ENCODE assay signal across 30 cellular contexts in the genomic region with DNA sequence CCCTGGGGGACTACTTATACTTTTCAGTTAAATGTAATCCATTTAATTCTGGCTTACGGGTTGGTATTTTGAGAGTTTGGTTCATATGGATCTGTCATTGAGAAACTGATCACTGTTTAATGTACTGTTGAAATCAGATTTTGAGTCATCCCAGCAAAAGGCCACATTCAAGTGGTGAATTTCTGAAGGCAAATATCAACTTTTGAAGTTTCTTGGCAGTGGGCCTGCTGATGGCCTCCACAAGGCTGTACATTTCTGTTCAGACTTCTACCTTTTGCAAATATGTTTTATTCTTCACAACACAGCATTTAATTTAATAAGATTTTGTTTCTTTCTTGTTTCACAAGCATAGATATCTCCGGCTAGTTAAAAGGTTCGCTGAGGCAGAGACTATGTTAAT.
"Had no signal": no experiment of that assay in that cellular context is flagged by ENCODE, and none has a peak within 500 bp of the region (broad histone marks: within the 10 kb centered on the region; RNA-seq: fewer than 3 reads in every experiment).

No MANE protein-coding gene starts in this region.

- H3K4me1 Mint-ChIP-seq: activated CD4-positive, alpha-beta memory T cell treated with anti-CD3 and anti-CD28 coated beads, Interleukin-2, amount 10 ng/mL, durations not matched to agents 7 days and 5 days; endodermal cell; immature natural killer cell; naive thymus-derived CD4-positive, alpha-beta T cell; stimulated activated memory B cell treated with anti-CD40 and anti-IgM and Interleukin-4, amounts not matched to agents 10 μg/mL and 1 μg/mL and 100 μg/mL, for 72 hours; stimulated activated naive CD8-positive, alpha-beta T cell treated with anti-CD3 and anti-CD28 coated beads, Interleukin-15, amount 100 ng/mL, for 72 hours had no signal

- H3K27me3 ChIP-seq: heart left ventricle, sigmoid colon, thyroid gland, upper lobe of left lung, vagina had no signal

- H3K36me3 Mint-ChIP-seq: immature natural killer cell; stimulated activated memory B cell treated with anti-CD40 and anti-IgM and Interleukin-4, amounts not matched to agents 10 μg/mL and 1 μg/mL and 100 μg/mL, for 72 hours had no signal

- H3K27me3 Mint-ChIP-seq: activated CD4-positive, alpha-beta memory T cell treated with anti-CD3 and anti-CD28 coated beads, Interleukin-2, amount 10 ng/mL, durations not matched to agents 7 days and 5 days; activated T-cell treated with anti-CD3 and anti-CD28 coated beads, Interleukin-2, amount 50 U/mL, for 24 hours; brain; naive thymus-derived CD4-positive, alpha-beta T cell; stimulated activated memory B cell treated with anti-CD40 and anti-IgM and Interleukin-4, amounts not matched to agents 10 μg/mL and 1 μg/mL and 100 μg/mL, for 72 hours; stimulated activated naive CD8-positive, alpha-beta T cell treated with anti-CD3 and anti-CD28 coated beads, Interleukin-15, amount 100 ng/mL, for 72 hours had no signal

- H3K4me3 Mint-ChIP-seq: activated CD4-positive, alpha-beta memory T cell treated with anti-CD3 and anti-CD28 coated beads, Interleukin-2, amount 10 ng/mL, durations not matched to agents 7 days and 5 days; activated T-cell treated with anti-CD3 and anti-CD28 coated beads, Interleukin-2, amount 50 U/mL, for 24 hours; brain; endodermal cell; immature natural killer cell; naive thymus-derived CD4-positive, alpha-beta T cell; stimulated activated memory B cell treated with anti-CD40 and anti-IgM and Interleukin-4, amounts not matched to agents 10 μg/mL and 1 μg/mL and 100 μg/mL, for 72 hours; stimulated activated naive CD8-positive, alpha-beta T cell treated with anti-CD3 and anti-CD28 coated beads, Interleukin-15, amount 100 ng/mL, for 72 hours had no signal

- DNase-seq: activated CD4-positive, alpha-beta memory T cell treated with anti-CD3 and anti-CD28 coated beads, Interleukin-2, amount 10 ng/mL, durations not matched to agents 7 days and 5 days; activated CD4-positive, alpha-beta T cell treated with anti-CD3 and anti-CD28 coated beads for 48 hours; activated CD8-positive, alpha-beta memory T cell treated with anti-CD3 and anti-CD28 coated beads, Interleukin-2, amount 50 U/mL, for 48 hours; activated gamma-delta T cell treated with Interleukin-2 at 50 U/mL for 16 hours; activated naive CD4-positive, alpha-beta T cell treated with anti-CD3 and anti-CD28 coated beads, Interleukin-2, amount 50 U/mL, for 16 hours; activated T-cell treated with anti-CD3 and anti-CD28 coated beads, Interleukin-2, amount 50 U/mL, for 24 hours; endodermal cell; heart left ventricle; hypothalamus; immature natural killer cell; midbrain; naive thymus-derived CD4-positive, alpha-beta T cell; psoas muscle; sigmoid colon; stimulated activated CD4-positive, alpha-beta T cell treated with anti-CD3 and anti-CD28 coated beads, Interleukin-1b, Interleukin-23, amount 100 ng/mL, for 48 hours; stimulated activated CD4-positive, alpha-beta T cell treated with anti-CD3 and anti-CD28 coated beads, Interleukin-4, amount 100 ng/mL, for 4 hours; stimulated activated CD8-positive, alpha-beta memory T cell treated with anti-CD3 and anti-CD28 coated beads, Interleukin-4, amount 100 ng/mL, for 48 hours; stimulated activated naive CD8-positive, alpha-beta T cell treated with anti-CD3 and anti-CD28 coated beads, Interleukin-15, amount 100 ng/mL, for 72 hours; T-helper 1 cell; T-helper 9 cell; thyroid gland; upper lobe of left lung; WERI-Rb-1 had no signal

- H3K27ac ChIP-seq: heart left ventricle, parathyroid adenoma, psoas muscle, sigmoid colon, thyroid gland, upper lobe of left lung, vagina, WERI-Rb-1 had no signal

- ATAC-seq: activated CD4-positive, CD25-positive, alpha-beta regulatory T cell treated with anti-CD3 and anti-CD28 coated beads, Interleukin-2, amount 50 U/mL, for 24 hours; esophagus mucosa; heart left ventricle; naive thymus-derived CD4-positive, alpha-beta T cell; psoas muscle; stimulated activated memory B cell treated with anti-CD40 and anti-IgM and Interleukin-4, amounts not matched to agents 10 μg/mL and 1 μg/mL and 100 μg/mL, for 72 hours; stimulated activated naive CD8-positive, alpha-beta T cell treated with anti-CD3 and anti-CD28 coated beads, Interleukin-15, amount 100 ng/mL, for 72 hours had no signal

- H3K9me3 ChIP-seq: psoas muscle, sigmoid colon, thyroid gland, vagina had no signal

- H3K4me3 ChIP-seq: heart left ventricle, psoas muscle, sigmoid colon, smooth muscle cell, thyroid gland, upper lobe of left lung, vagina had no signal

- H3K27ac Mint-ChIP-seq: activated CD4-positive, alpha-beta memory T cell treated with anti-CD3 and anti-CD28 coated beads, Interleukin-2, amount 10 ng/mL, durations not matched to agents 7 days and 5 days; activated T-cell treated with anti-CD3 and anti-CD28 coated beads, Interleukin-2, amount 50 U/mL, for 24 hours; brain; endodermal cell; immature natural killer cell; naive thymus-derived CD4-positive, alpha-beta T cell; stimulated activated memory B cell treated with anti-CD40 and anti-IgM and Interleukin-4, amounts not matched to agents 10 μg/mL and 1 μg/mL and 100 μg/mL, for 72 hours; stimulated activated naive CD8-positive, alpha-beta T cell treated with anti-CD3 and anti-CD28 coated beads, Interleukin-15, amount 100 ng/mL, for 72 hours had no signal

- H3K4me1 ChIP-seq: thyroid gland, vagina had no signal

- H3K36me3 ChIP-seq: heart left ventricle, sigmoid colon, thyroid gland, upper lobe of left lung, vagina, WERI-Rb-1 had no signal
